Comparison of ENCODE assay signal across 1 cellular context in the genomic region with DNA sequence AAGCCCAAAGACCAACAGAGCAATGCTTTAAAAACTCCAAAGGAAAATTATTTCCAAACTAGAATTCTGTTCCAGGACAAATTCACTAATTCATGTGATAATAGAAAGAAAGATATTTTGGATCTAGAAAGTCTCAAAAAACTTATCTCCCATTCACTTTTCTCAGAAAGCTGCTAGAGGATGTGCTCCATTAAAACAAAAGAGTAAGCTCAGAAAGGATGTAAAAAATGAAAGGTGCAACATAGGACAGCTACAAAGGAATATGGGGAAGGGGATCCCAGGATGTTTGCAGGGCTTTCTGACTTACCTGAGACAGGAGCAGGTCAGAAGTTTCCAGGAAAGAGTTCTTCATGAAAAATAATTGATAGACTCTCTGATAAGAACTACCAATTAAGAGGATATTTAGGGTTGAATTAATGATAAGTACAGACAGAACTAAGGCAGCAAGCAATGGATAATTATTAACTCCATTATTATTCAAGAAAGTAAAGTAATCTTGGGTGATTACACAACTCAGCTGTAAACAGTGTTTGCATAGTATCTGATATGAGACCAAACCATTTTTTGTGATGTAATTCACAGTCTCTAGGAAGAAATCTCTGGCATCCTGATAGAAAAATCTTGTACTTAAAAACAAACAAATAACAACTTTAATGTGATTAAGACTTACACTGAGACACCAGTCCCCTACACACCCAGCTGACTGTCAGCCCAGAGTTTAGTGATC.
TF ChIP-seq lines count a peak whose summit lies in the region.

No MANE protein-coding gene starts in this region.

TF ChIP-seq in K562, 482 proteins besides CTCF, POLR2A, EP300 and RAD21:
- no peak for TF ChIP-seq CEBPG (CRISPR knock-in tag; IDR thresholded peaks at IDR 0.05)
- TF ChIP-seq CEBPG (tag; conservative IDR thresholded peaks at IDR 0.05 in 1 of 2, IDR thresholded peaks at IDR 0.05 in 1 of 2) = peak in 1 of 2 experiments; percentile 37; a peak in 1 of 4 replicates
- TF ChIP-seq RBM25 (IDR thresholded peaks at IDR 0.05; ENCODE audit: low read depth, low read length, severe bottlenecking) = peak; percentile 67
- TF ChIP-seq ZNF184 (CRISPR knock-in tag; IDR thresholded peaks at IDR 0.05) = 0 out of 2 replicates have a peak, but pooled peaks have one; percentile 9
- TF ChIP-seq, protein P1, sequence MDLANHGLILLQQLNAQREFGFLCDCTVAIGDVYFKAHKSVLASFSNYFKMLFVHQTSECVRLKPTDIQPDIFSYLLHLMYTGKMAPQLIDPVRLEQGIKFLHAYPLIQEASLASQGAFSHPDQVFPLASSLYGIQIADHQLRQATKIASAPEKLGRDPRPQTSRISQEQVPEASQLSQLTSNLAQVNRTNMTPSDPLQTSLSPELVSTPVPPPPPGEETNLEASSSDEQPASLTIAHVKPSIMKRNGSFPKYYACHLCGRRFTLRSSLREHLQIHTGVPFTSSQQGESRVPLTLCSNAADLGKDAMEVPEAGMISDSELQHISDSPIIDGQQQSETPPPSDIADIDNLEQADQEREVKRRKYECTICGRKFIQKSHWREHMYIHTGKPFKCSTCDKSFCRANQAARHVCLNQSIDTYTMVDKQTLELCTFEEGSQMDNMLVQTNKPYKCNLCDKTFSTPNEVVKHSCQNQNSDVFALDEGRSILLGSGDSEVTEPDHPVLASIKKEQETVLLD (IDR thresholded peaks at IDR 0.05) = no peak
- TF ChIP-seq ASH1L (IDR thresholded peaks at IDR 0.05; ENCODE audit: borderline replicate concordance, low read depth, partially characterized antibody) = no peak
